Comparison of ENCODE assay signal across 1 cellular context in genomic region chr10:89476676-89477075, GRCh38.
TF ChIP-seq lines count a peak whose summit lies in the region.

No MANE protein-coding gene starts in this region.

TF ChIP-seq in IMR-90, 13 proteins besides CTCF, POLR2A, EP300 and RAD21:
- TF ChIP-seq MAZ (IDR thresholded peaks at IDR 0.05; ENCODE audit: borderline replicate concordance, low read depth, low read length) (no peak), RFX5 (IDR thresholded peaks at IDR 0.05; ENCODE audit: low read depth, low read length) (no peak), CHD1 (IDR thresholded peaks at IDR 0.05; ENCODE audit: low read depth, low read length) (no peak), USF2 (IDR thresholded peaks at IDR 0.05; ENCODE audit: low read depth, low read length) (no peak), MXI1 (IDR thresholded peaks at IDR 0.05; ENCODE audit: borderline replicate concordance, low read depth, low read length) (no peak), FOS (IDR thresholded peaks at IDR 0.05; ENCODE audit: low read depth, low read length) (no peak), SMC3 (IDR thresholded peaks at IDR 0.05; ENCODE audit: low read depth, low read length) (no peak), BHLHE40 (IDR thresholded peaks at IDR 0.05; ENCODE audit: low read depth, low read length) (no peak), CEBPB (IDR thresholded peaks at IDR 0.05; ENCODE audit: low read depth, low read length) (no peak), RCOR1 (IDR thresholded peaks at IDR 0.05; ENCODE audit: insufficient replicate concordance, low read length) (no peak), MAFK (IDR thresholded peaks at IDR 0.05; ENCODE audit: low read depth, low read length) (no peak), NFE2L2 (IDR thresholded peaks at IDR 0.05; ENCODE audit: low read depth, low read length) (no peak)
- TF ChIP-seq, protein P1, sequence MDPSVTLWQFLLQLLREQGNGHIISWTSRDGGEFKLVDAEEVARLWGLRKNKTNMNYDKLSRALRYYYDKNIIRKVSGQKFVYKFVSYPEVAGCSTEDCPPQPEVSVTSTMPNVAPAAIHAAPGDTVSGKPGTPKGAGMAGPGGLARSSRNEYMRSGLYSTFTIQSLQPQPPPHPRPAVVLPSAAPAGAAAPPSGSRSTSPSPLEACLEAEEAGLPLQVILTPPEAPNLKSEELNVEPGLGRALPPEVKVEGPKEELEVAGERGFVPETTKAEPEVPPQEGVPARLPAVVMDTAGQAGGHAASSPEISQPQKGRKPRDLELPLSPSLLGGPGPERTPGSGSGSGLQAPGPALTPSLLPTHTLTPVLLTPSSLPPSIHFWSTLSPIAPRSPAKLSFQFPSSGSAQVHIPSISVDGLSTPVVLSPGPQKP (IDR thresholded peaks at IDR 0.05; ENCODE audit: borderline replicate concordance, low read depth, low read length), result no peak
